ENCODE assay signal across 12 cellular contexts in the genomic region with DNA sequence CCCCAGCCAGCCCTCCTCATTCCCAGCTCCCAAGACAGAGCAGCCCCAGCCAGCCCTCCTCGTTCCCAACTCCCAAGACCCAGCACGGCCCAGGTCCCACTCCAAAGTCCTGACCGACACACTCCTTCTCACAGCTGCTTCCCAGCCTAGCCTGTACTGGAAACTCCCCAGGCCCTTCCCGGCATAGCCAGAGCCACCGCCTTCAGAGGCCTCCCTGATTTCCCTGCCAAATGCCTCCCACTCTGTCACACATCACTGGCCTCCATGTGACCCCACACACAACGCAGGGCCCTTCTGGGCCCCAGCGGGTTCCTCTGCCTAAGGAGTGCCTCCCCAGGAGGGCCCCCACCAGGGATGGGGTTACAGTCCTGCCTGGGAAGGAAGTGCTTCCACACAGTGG. TPM values are rescaled to one million over a fixed set of nuclear protein-coding genes. Genes with fewer than 3 reads are reported as not detected.
DNase-seq lines count a peak whose midpoint lies in the region; ATAC-seq and TF ChIP-seq lines count a peak whose summit lies in the region.
"Had no signal": no experiment of that assay in that cellular context is flagged by ENCODE, and none has a peak within 500 bp of the region (broad histone marks: within the 10 kb centered on the region; RNA-seq: fewer than 3 reads in every experiment).

No MANE protein-coding gene starts in this region.

- no peaks in the 10 kb centered on the region for H3K9me2 ChIP-seq in SK-N-SH

- H2AFZ ChIP-seq in SK-N-SH (ENCODE audit: low read depth) (no peak overlapping the region), fibroblast of lung (ENCODE audit: low read length) (no peak overlapping the region)

- no peak for TF ChIP-seq EP300 in SK-N-SH (IDR thresholded peaks at IDR 0.05; ENCODE audit: borderline replicate concordance in 1 of 2, low read depth in 1 of 2, low read length in 1 of 2)

- peaks cover 63% of the 10 kb centered on the region for H4K20me1 ChIP-seq in SK-N-SH (ENCODE audit: insufficient read depth)
- no peaks in the 10 kb centered on the region for H4K20me1 ChIP-seq in fibroblast of lung (ENCODE audit: control insufficient read depth, extremely low read depth, insufficient read depth, low read length)

- CTCF ChIA-PET in SK-N-SH (lab: Yijun Ruan, JAX) = interaction anchor here (1.1 to 2.5 kb wide), 6 partner anchors 14 to 208 kb away, joined by 3 to 6 read pairs (median 3); no protein-coding TSS in a partner anchor

- WGBS in SK-N-SH (ENCODE audit: low lambda C conversion rate) = 90% methylated on average over 5 of the region's 7 CpGs
- WGBS in psoas muscle, 3 donors = 38 to 57% (median 53%) methylated on average over 7 of the region's 7 CpGs

- peaks cover 64% of the 10 kb centered on the region for H3K79me2 ChIP-seq in SK-N-SH (ENCODE audit: insufficient read depth)
- H3K79me2 ChIP-seq in fibroblast of lung (ENCODE audit: control insufficient read depth, insufficient read depth, low read length) = peaks cover 68% of the 10 kb centered on the region

- H3K4me2 ChIP-seq in SK-N-SH (peak overlapping the region; percentile 96; the same call in 1 of the 2 replicates), fibroblast of lung (ENCODE audit: extremely low read depth, insufficient read depth, low read length) (peak overlapping the region; percentile 86)

- H3K4me3 ChIP-seq in SK-N-SH (ENCODE audit: low read depth in 2 of 2, low read length in 1 of 2) (no peak overlapping the region), SJSA1 (peak overlapping the region; percentile 0; the same call in 1 of the 2 replicates), fibroblast of lung (replicated peaks in 1 of 4; ENCODE audit: control extremely low read depth in 1 of 4, insufficient read depth in 1 of 4, low read depth in 3 of 4, low read length in 4 of 4) (peak overlapping the region; percentile 6 to 46 (median 16)), psoas muscle (peak overlapping the region; percentile 71)

- TF ChIP-seq CTCF in SK-N-SH (IDR thresholded peaks at IDR 0.05) (no peak), fibroblast of lung (conservative IDR thresholded peaks at IDR 0.05 in 1 of 2, IDR thresholded peaks at IDR 0.05 in 1 of 2; ENCODE audit: low read depth in 1 of 2, low read length in 2 of 2) (no peak), psoas muscle (IDR thresholded peaks at IDR 0.05) (no peak)

- peaks cover 0 to 13% of the 10 kb centered on the region in 2 experiments for H3K36me3 ChIP-seq in SK-N-SH (replicated peaks in 1 of 2; ENCODE audit: control insufficient read depth in 1 of 2, insufficient read depth in 2 of 2, low read length in 1 of 2)
- H3K36me3 ChIP-seq in SJSA1 = peaks cover 75% of the 10 kb centered on the region
- peaks cover 19% of the 10 kb centered on the region for H3K36me3 ChIP-seq in fibroblast of lung (ENCODE audit: control insufficient read depth, insufficient read depth, low read length)
- peaks cover 0 to 36% of the 10 kb centered on the region in 2 donors for H3K36me3 ChIP-seq in psoas muscle (ENCODE audit: insufficient read depth in 1 of 2, low read depth in 1 of 2)

- H3K27me3 ChIP-seq in SK-N-SH (ENCODE audit: insufficient read depth) (no peaks in the 10 kb centered on the region), SJSA1 (replicated peaks) (no peaks in the 10 kb centered on the region), fibroblast of lung (ENCODE audit: control insufficient read depth, insufficient read depth, low read length) (no peaks in the 10 kb centered on the region), psoas muscle (ENCODE audit: insufficient read depth in 3 of 3, low read length in 2 of 3) (no peaks in the 10 kb centered on the region)

- H3K9ac ChIP-seq in SK-N-SH = no peak overlapping the region
- peak overlapping the region; percentile 13 for H3K9ac ChIP-seq in fibroblast of lung (ENCODE audit: insufficient read depth, low read length)

- POLR2A ChIA-PET in SK-N-SH (lab: Yijun Ruan, JAX) = no interaction called here

- no peak overlapping the region for H3K27ac ChIP-seq in SK-N-SH (ENCODE audit: low read depth in 2 of 2, low read length in 1 of 2)
- peak overlapping the region; percentile 50 for H3K27ac ChIP-seq in SJSA1
- peak overlapping the region; percentile 91 for H3K27ac ChIP-seq in fibroblast of lung (ENCODE audit: insufficient read depth, low read length)
- peak overlapping the region; percentile 14 for H3K27ac ChIP-seq in psoas muscle
- H3K27ac ChIP-seq: 22Rv1 had no signal

- H3K4me1 ChIP-seq in SK-N-SH (ENCODE audit: control insufficient read depth in 1 of 2, insufficient read depth in 2 of 2, low read depth in 1 of 2, low read length in 1 of 2) (peaks cover 0 to 28% of the 10 kb centered on the region in 2 experiments; a peak in 1 of 4 replicates), SJSA1 (replicated peaks) (peaks cover 77% of the 10 kb centered on the region), fibroblast of lung (ENCODE audit: control insufficient read depth, extremely low read depth, insufficient read depth, low read length) (peaks cover 24% of the 10 kb centered on the region), psoas muscle (peaks cover 45% of the 10 kb centered on the region)

- H3F3A ChIP-seq in SK-N-SH (replicated peaks; ENCODE audit: insufficient read depth) = peaks cover 4% of the 10 kb centered on the region

- DNase-seq in SK-N-SH (no peak), SJSA1 (ENCODE audit: low read depth in 1 of 2, low spot score in 2 of 2) (no peak), fibroblast of lung (ENCODE audit: low read depth in 2 of 2) (peak; percentile 59 to 60), psoas muscle (no peak)
- DNase-seq: activated gamma-delta T cell, NCI-H1694, Right ventricle myocardium superior had no signal

- H3K9me3 ChIP-seq in SK-N-SH (no peaks in the 10 kb centered on the region), SJSA1 (replicated peaks) (no peaks in the 10 kb centered on the region; the same call in 1 of the 2 replicates), fibroblast of lung (ENCODE audit: control insufficient read depth, insufficient read depth, low read depth, low read length) (no peaks in the 10 kb centered on the region), psoas muscle (no peaks in the 10 kb centered on the region)

- no peak for TF ChIP-seq RAD21 in SK-N-SH (IDR thresholded peaks at IDR 0.05; ENCODE audit: low read length)

- ATAC-seq in SK-N-SH treated with all-trans-retinoic acid at 6 μM for 48 hours = no peak
- no peak for ATAC-seq in psoas muscle
- no peak for ATAC-seq in GM21737 (IDR thresholded peaks at IDR 0.05; ENCODE audit: unreplicated experiment)
- no peak for ATAC-seq in GM18907 (IDR thresholded peaks at IDR 0.05; ENCODE audit: unreplicated experiment)
- ATAC-seq in HG02973 (IDR thresholded peaks at IDR 0.05; ENCODE audit: unreplicated experiment) = no peak

- intact Hi-C loops in psoas muscle (cut with DNase I) = loop anchor here (5.0 to 10.0 kb wide), 3 partner anchors 39 to 236 kb away; partner anchors contain the start of genes B3GALT6 (in 2 of the 2), SDF4 (in 2 of the 2) and C1orf159 (in 1 of the 2)

RNA-seq across cellular contexts. Expression of gene UBE2J2, which starts 2.8 kb away (rescaled TPM):
- polyA plus RNA-seq in SK-N-SH (2012; rRNA removed) = 31.8 and 47.5 TPM in 2 replicates
- 31.2 and 41.5 TPM in 2 replicates for polyA plus RNA-seq in SK-N-SH (2012; cell fraction: cytosol; rRNA removed)
- 54.6 and 67.6 TPM in 2 replicates for polyA plus RNA-seq in SK-N-SH (2012; cell fraction: nucleus; rRNA removed)
- total RNA-seq in SJSA1 (2014; rRNA removed; shearing (Covaris generic)) = 92.1 and 96.6 TPM in 2 replicates
- 39.5 and 47.2 TPM in 2 replicates for total RNA-seq in fibroblast of lung
- polyA plus RNA-seq in fibroblast of lung = 32.3 and 50.9 TPM in 2 replicates
- polyA plus RNA-seq in fibroblast of lung (2012) = 39.9 and 65.8 TPM in 2 replicates
- polyA minus RNA-seq in fibroblast of lung (ENCODE audit: low replicate concordance) = 13.4 and 17.9 TPM in 2 replicates
- 10 to 100 TPM; 36.8 to 48.1 (median 42.4) TPM for total RNA-seq in psoas muscle
- 10 to 100 TPM; 44.9 to 80.9 (median 62.3) TPM for polyA plus RNA-seq in psoas muscle

RNA-seq across cellular contexts. Expression of gene SCNN1D, which starts 9.4 kb away (rescaled TPM):
- polyA plus RNA-seq in SK-N-SH (2012; rRNA removed) = 2.6 and 2.9 TPM in 2 replicates
- polyA plus RNA-seq in SK-N-SH (2012; cell fraction: cytosol; rRNA removed) = 0.24 and 0.54 TPM in 2 replicates
- 23.3 and 31.4 TPM in 2 replicates for polyA plus RNA-seq in SK-N-SH (2012; cell fraction: nucleus; rRNA removed)
- total RNA-seq in SJSA1 (2014; rRNA removed; shearing (Covaris generic)) = 0.53 and 1.5 TPM in 2 replicates
- 1.0 and 2.5 TPM in 2 replicates for total RNA-seq in fibroblast of lung
- 0.44 TPM in 2 replicates for polyA plus RNA-seq in fibroblast of lung
- polyA plus RNA-seq in fibroblast of lung (2012) = 1.1 and 1.3 TPM in 2 replicates
- not detected in 2 replicates for polyA minus RNA-seq in fibroblast of lung (ENCODE audit: low replicate concordance)
- total RNA-seq in psoas muscle = 1 to 10 TPM; 1.4 to 3.5 (median 1.4) TPM
- polyA plus RNA-seq in psoas muscle = 1 to 10 TPM in 2 of 3 donors, under 1 TPM in 1; 0.48 to 2.0 (median 1.6) TPM

RNA-seq across cellular contexts. Expression of gene C1QTNF12, which starts 24.3 kb away (rescaled TPM):
- polyA plus RNA-seq in SK-N-SH (2012; rRNA removed) = 0.59 TPM in 1 of 2 replicates, not detected in the other
- polyA plus RNA-seq in SK-N-SH (2012; cell fraction: cytosol; rRNA removed) = 0.04 and 0.13 TPM in 2 replicates
- 7.6 and 11.1 TPM in 2 replicates for polyA plus RNA-seq in SK-N-SH (2012; cell fraction: nucleus; rRNA removed)
- 0.25 and 1.8 TPM in 2 replicates for total RNA-seq in SJSA1 (2014; rRNA removed; shearing (Covaris generic))
- total RNA-seq in fibroblast of lung = 1.0 and 4.1 TPM in 2 replicates
- 0.27 and 0.60 TPM in 2 replicates for polyA plus RNA-seq in fibroblast of lung
- polyA plus RNA-seq in fibroblast of lung (2012) = 1.1 and 3.0 TPM in 2 replicates
- polyA minus RNA-seq in fibroblast of lung (ENCODE audit: low replicate concordance) = 0.59 TPM in 1 of 2 replicates, not detected in the other
- 1 to 10 TPM in 2 of 4 donors, under 1 TPM in 2; 0.75 to 1.4 (median 1.0) TPM for total RNA-seq in psoas muscle
- polyA plus RNA-seq in psoas muscle = under 1 TPM; 0.13 to 0.98 (median 0.36) TPM

RNA-seq across cellular contexts. Expression of gene ACAP3, which starts 36.9 kb away (rescaled TPM):
- polyA plus RNA-seq in SK-N-SH (2012; rRNA removed) (51.7 and 66.4 TPM in 2 replicates), fibroblast of lung (15.3 and 15.7 TPM in 2 replicates), psoas muscle (10 to 100 TPM; 14.7 to 23.7 (median 15.5) TPM)
- polyA plus RNA-seq in SK-N-SH (2012; cell fraction: cytosol; rRNA removed) = 8.8 and 14.1 TPM in 2 replicates
- polyA plus RNA-seq in SK-N-SH (2012; cell fraction: nucleus; rRNA removed) = 444 and 648 TPM in 2 replicates
- total RNA-seq in SJSA1 (2014; rRNA removed; shearing (Covaris generic)) = 41.1 and 44.8 TPM in 2 replicates
- total RNA-seq in fibroblast of lung (34.7 and 50.9 TPM in 2 replicates), psoas muscle (10 to 100 TPM; 20.8 to 32.0 (median 26.3) TPM)
- polyA plus RNA-seq in fibroblast of lung (2012) = 24.4 and 30.2 TPM in 2 replicates
- 25.1 and 27.7 TPM in 2 replicates for polyA minus RNA-seq in fibroblast of lung (ENCODE audit: low replicate concordance)

RNA-seq across cellular contexts. Expression of gene PUSL1, which starts 37.6 kb away (rescaled TPM):
- polyA plus RNA-seq in SK-N-SH (2012; rRNA removed) = 13.9 and 19.0 TPM in 2 replicates
- 7.1 and 11.8 TPM in 2 replicates for polyA plus RNA-seq in SK-N-SH (2012; cell fraction: cytosol; rRNA removed)
- 24.9 and 36.1 TPM in 2 replicates for polyA plus RNA-seq in SK-N-SH (2012; cell fraction: nucleus; rRNA removed)
- 27.3 and 35.1 TPM in 2 replicates for total RNA-seq in SJSA1 (2014; rRNA removed; shearing (Covaris generic))
- total RNA-seq in fibroblast of lung = 12.7 and 13.1 TPM in 2 replicates
- 7.1 and 9.6 TPM in 2 replicates for polyA plus RNA-seq in fibroblast of lung
- polyA plus RNA-seq in fibroblast of lung (2012) = 13.6 and 21.6 TPM in 2 replicates
- 14.7 and 16.3 TPM in 2 replicates for polyA minus RNA-seq in fibroblast of lung (ENCODE audit: low replicate concordance)
- total RNA-seq in psoas muscle = 1 to 10 TPM; 3.7 to 7.3 (median 5.8) TPM
- polyA plus RNA-seq in psoas muscle = 1 to 10 TPM; 7.9 to 9.1 (median 9.0) TPM

Comparison
In these comparisons a context has a peak if more than half of its experiments do, and no peak if none do; other contexts are left out.
1. DNase-seq: peak in fibroblast of lung (2 of 2); none in SK-N-SH (single experiment), SJSA1 (0 of 2) and psoas muscle (0 of 2).
2. H3K27ac ChIP-seq: peak in SJSA1 (single experiment), fibroblast of lung (single experiment) and psoas muscle (single experiment); none in SK-N-SH (0 of 2).
3. H3K4me3 ChIP-seq: peak in SJSA1 (single experiment), fibroblast of lung (4 of 4) and psoas muscle (single experiment); none in SK-N-SH (0 of 2).